In the genomic region with DNA sequence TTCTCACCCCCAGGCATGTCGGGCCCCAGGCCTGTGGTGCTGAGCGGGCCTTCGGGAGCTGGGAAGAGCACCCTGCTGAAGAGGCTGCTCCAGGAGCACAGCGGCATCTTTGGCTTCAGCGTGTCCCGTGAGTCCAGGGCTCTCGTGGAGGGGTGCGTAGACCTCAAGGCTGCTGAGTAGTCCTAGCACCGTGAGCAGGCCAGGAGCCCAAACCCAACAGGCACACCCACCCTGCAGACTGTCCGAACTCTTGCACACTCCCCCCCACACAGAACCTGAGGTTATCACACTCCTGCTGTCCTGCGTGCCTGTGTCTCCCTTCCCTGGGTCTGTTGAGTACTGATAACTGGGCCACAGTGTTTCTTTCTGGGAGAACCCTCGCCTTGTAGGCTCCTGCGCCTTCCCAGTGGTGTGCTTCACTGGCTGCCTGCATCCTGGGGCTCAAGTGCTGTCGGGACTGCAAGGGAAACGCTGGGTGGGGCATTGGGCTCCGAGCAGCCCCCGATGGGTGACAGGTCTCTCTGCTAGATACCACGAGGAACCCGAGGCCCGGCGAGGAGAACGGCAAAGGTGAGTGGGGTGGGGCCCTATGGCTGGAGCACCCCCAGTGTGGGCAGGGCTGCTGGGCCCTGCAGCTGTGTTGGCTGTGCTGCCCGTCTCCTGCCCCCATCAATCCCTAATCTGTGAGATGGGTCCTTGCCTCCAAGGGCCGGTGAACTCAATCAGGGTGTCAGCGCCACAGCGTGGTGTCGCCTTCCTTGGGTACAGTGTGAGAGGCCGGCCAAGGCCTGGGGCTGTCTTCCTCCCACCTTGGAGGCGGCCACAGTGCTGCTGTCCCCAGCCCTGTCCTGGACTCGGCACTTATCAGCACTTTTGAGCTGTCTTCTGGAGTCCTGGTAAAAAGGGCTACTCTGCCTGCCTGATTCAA, we compare ENCODE assay signal across 27 cellular contexts. TPM values are rescaled to one million over a fixed set of nuclear protein-coding genes. Genes with fewer than 3 reads are reported as not detected.
DNase-seq lines count a peak whose midpoint lies in the region; TF ChIP-seq lines count a peak whose summit lies in the region.
"Had no signal": no experiment of that assay in that cellular context is flagged by ENCODE, and none has a peak within 500 bp of the region (broad histone marks: within the 10 kb centered on the region; RNA-seq: fewer than 3 reads in every experiment).

No MANE protein-coding gene starts in this region.

- H3K4me1 ChIP-seq in tibial nerve (peaks cover 0 to 89% (median 58%) of the 10 kb centered on the region in 4 donors), tibial artery (peaks cover 0 to 70% (median 54%) of the 10 kb centered on the region in 4 donors)

- peak overlapping the region in 3 of 4 donors; percentile 14 to 96 (median 43) for H3K27ac ChIP-seq in tibial nerve
- no peak overlapping the region for H3K27ac ChIP-seq in tibial artery
- no peak overlapping the region for H3K27ac ChIP-seq in coronary artery
- H3K27ac ChIP-seq: A549 had no signal

- no peak overlapping the region for H3K4me3 Mint-ChIP-seq in activated naive CD4-positive, alpha-beta T cell treated with anti-CD3 and anti-CD28 coated beads for 36 hours
- H3K4me3 Mint-ChIP-seq in activated CD4-positive, alpha-beta memory T cell treated with anti-CD3 and anti-CD28 coated beads for 36 hours = no peak overlapping the region
- H3K4me3 Mint-ChIP-seq: activated CD4-positive, alpha-beta memory T cell treated with anti-CD3 and anti-CD28 coated beads, Interleukin-2, amount 10 ng/mL, durations not matched to agents 7 days and 5 days; dendritic cell treated with granulocyte-macrophage colony-stimulating factor and Interleukin-4, amounts not matched to agents 40 ng/mL and 50 ng/mL, for 4 days; nephron progenitor cell; stimulated activated naive CD8-positive, alpha-beta T cell treated with anti-CD3 and anti-CD28 coated beads, Interleukin-15, Interleukin-2, amounts not matched to agents 100 ng/mL and 50 ng/mL, for 24 hours; type B pancreatic cell had no signal

- peak; percentile 28 for TF ChIP-seq POLR2A in erythroblast (IDR thresholded peaks at IDR 0.05; ENCODE audit: low read length)
- TF ChIP-seq POLR2A in tibial nerve (IDR thresholded peaks at IDR 0.05) = no peak

- CTCF ChIA-PET in activated naive CD4-positive, alpha-beta T cell treated with anti-CD3 and anti-CD28 coated beads for 36 hours (lab: Charles Lee) = no interaction called here
- CTCF ChIA-PET in activated CD4-positive, alpha-beta memory T cell treated with anti-CD3 and anti-CD28 coated beads for 36 hours (lab: Charles Lee) = no interaction called here

- no peaks in the 10 kb centered on the region for H3K9me3 Mint-ChIP-seq in activated naive CD4-positive, alpha-beta T cell treated with anti-CD3 and anti-CD28 coated beads for 36 hours
- no peaks in the 10 kb centered on the region for H3K9me3 Mint-ChIP-seq in activated CD4-positive, alpha-beta memory T cell treated with anti-CD3 and anti-CD28 coated beads for 36 hours
- H3K9me3 Mint-ChIP-seq: activated CD4-positive, alpha-beta memory T cell treated with anti-CD3 and anti-CD28 coated beads, Interleukin-2, amount 10 ng/mL, durations not matched to agents 7 days and 5 days; dendritic cell treated with granulocyte-macrophage colony-stimulating factor and Interleukin-4, amounts not matched to agents 40 ng/mL and 50 ng/mL, for 4 days; nephron progenitor cell; stimulated activated naive CD8-positive, alpha-beta T cell treated with anti-CD3 and anti-CD28 coated beads, Interleukin-15, Interleukin-2, amounts not matched to agents 100 ng/mL and 50 ng/mL, for 24 hours; type B pancreatic cell had no signal

- POLR2A ChIA-PET in activated CD4-positive, alpha-beta memory T cell treated with anti-CD3 and anti-CD28 coated beads for 36 hours (lab: Charles Lee) = no interaction called here

- WGBS in tibial nerve, 2 donors = 86 to 92% methylated on average over 30 of the region's 30 CpGs

- H3K4me3 ChIP-seq in tibial nerve = no peak overlapping the region
- no peak overlapping the region for H3K4me3 ChIP-seq in tibial artery
- H3K4me3 ChIP-seq in coronary artery = no peak overlapping the region
- H3K4me3 ChIP-seq: A549, gastroesophageal sphincter had no signal

- H3K36me3 ChIP-seq in tibial nerve (peaks cover 0 to 39% (median 7%) of the 10 kb centered on the region in 3 donors), tibial artery (peaks cover 22 to 49% (median 37%) of the 10 kb centered on the region in 3 donors)

- H3K27me3 ChIP-seq in tibial nerve = no peaks in the 10 kb centered on the region
- no peaks in the 10 kb centered on the region for H3K27me3 ChIP-seq in tibial artery
- H3K27me3 ChIP-seq: gastroesophageal sphincter had no signal

- intact Hi-C loops in activated naive CD4-positive, alpha-beta T cell treated with anti-CD3 and anti-CD28 coated beads for 36 hours (cut with micrococcal nuclease) = no loop called here
- intact Hi-C loops in tibial artery (cut with DNase I; ENCODE audit: low total_unique reads) = no loop called here
- intact Hi-C loops in activated CD4-positive, alpha-beta memory T cell treated with anti-CD3 and anti-CD28 coated beads for 36 hours (cut with micrococcal nuclease) = no loop called here

- H3K4me1 Mint-ChIP-seq in activated naive CD4-positive, alpha-beta T cell treated with anti-CD3 and anti-CD28 coated beads for 36 hours (ENCODE audit: low read depth) = peaks cover 25% of the 10 kb centered on the region
- H3K4me1 Mint-ChIP-seq in activated CD4-positive, alpha-beta memory T cell treated with anti-CD3 and anti-CD28 coated beads for 36 hours (ENCODE audit: low read depth) = peaks cover 27% of the 10 kb centered on the region

- DNase-seq in activated naive CD4-positive, alpha-beta T cell treated with anti-CD3 and anti-CD28 coated beads for 36 hours = peak; percentile 3
- no peak for DNase-seq in activated naive CD4-positive, alpha-beta T cell (lab: John Stamatoyannopoulos, UW)
- DNase-seq in HuH-7 (ENCODE audit: low spot score) (peak; percentile 7), erythroblast (lab: John Stamatoyannopoulos, UW) (peak; percentile 87 to 91), tibial nerve (ENCODE audit: low spot score in 2 of 2) (no peak), tibial artery (no peak), coronary artery (ENCODE audit: low spot score) (no peak)
- no peak for DNase-seq in activated CD4-positive, alpha-beta memory T cell treated with anti-CD3 and anti-CD28 coated beads for 36 hours
- DNase-seq: activated CD4-positive, alpha-beta memory T cell treated with anti-CD3 and anti-CD28 coated beads, Interleukin-2, amount 10 ng/mL, durations not matched to agents 7 days and 5 days; activated T-cell treated with anti-CD3 and anti-CD28 coated beads for 4 hours; amygdala; C1 segment of cervical spinal cord; left ventricle myocardium superior; midbrain; MM.1S; NCI-H1417 treated with DMSO at 0.1 percent for 48 hours; NCI-H446 treated with DMSO at 0.1 percent for 48 hours; nephron progenitor cell; Right ventricle myocardium superior; stimulated activated CD4-positive, alpha-beta T cell treated with anti-CD3 and anti-CD28 coated beads, Interleukin-15, amount 100 ng/mL, for 24 hours; SW 1271; T1000 had no signal

- TF ChIP-seq CTCF in tibial nerve (IDR thresholded peaks at IDR 0.05) = no peak
- TF ChIP-seq CTCF in tibial artery (IDR thresholded peaks at IDR 0.05) = no peak
- no peak for TF ChIP-seq CTCF in coronary artery (IDR thresholded peaks at IDR 0.05)

- no peaks in the 10 kb centered on the region for H3K27me3 Mint-ChIP-seq in activated naive CD4-positive, alpha-beta T cell treated with anti-CD3 and anti-CD28 coated beads for 36 hours (ENCODE audit: low read depth)
- H3K27me3 Mint-ChIP-seq in activated CD4-positive, alpha-beta memory T cell treated with anti-CD3 and anti-CD28 coated beads for 36 hours = no peaks in the 10 kb centered on the region
- H3K27me3 Mint-ChIP-seq: activated CD4-positive, alpha-beta memory T cell treated with anti-CD3 and anti-CD28 coated beads, Interleukin-2, amount 10 ng/mL, durations not matched to agents 7 days and 5 days; dendritic cell treated with granulocyte-macrophage colony-stimulating factor and Interleukin-4, amounts not matched to agents 40 ng/mL and 50 ng/mL, for 4 days; stimulated activated naive CD8-positive, alpha-beta T cell treated with anti-CD3 and anti-CD28 coated beads, Interleukin-15, Interleukin-2, amounts not matched to agents 100 ng/mL and 50 ng/mL, for 24 hours; type B pancreatic cell had no signal

- no peak for TF ChIP-seq EP300 in tibial nerve (IDR thresholded peaks at IDR 0.05)

- no peak overlapping the region for H3K27ac Mint-ChIP-seq in activated naive CD4-positive, alpha-beta T cell treated with anti-CD3 and anti-CD28 coated beads for 36 hours
- no peak overlapping the region for H3K27ac Mint-ChIP-seq in activated CD4-positive, alpha-beta memory T cell treated with anti-CD3 and anti-CD28 coated beads for 36 hours
- H3K27ac Mint-ChIP-seq: activated CD4-positive, alpha-beta memory T cell treated with anti-CD3 and anti-CD28 coated beads, Interleukin-2, amount 10 ng/mL, durations not matched to agents 7 days and 5 days; dendritic cell treated with granulocyte-macrophage colony-stimulating factor and Interleukin-4, amounts not matched to agents 40 ng/mL and 50 ng/mL, for 4 days; nephron progenitor cell; stimulated activated naive CD8-positive, alpha-beta T cell treated with anti-CD3 and anti-CD28 coated beads, Interleukin-15, Interleukin-2, amounts not matched to agents 100 ng/mL and 50 ng/mL, for 24 hours had no signal

- H3K9me3 ChIP-seq in tibial nerve = no peaks in the 10 kb centered on the region
- H3K9me3 ChIP-seq in tibial artery = no peaks in the 10 kb centered on the region
- H3K9me3 ChIP-seq: A549, gastroesophageal sphincter had no signal

- peaks cover 3% of the 10 kb centered on the region for H3K36me3 Mint-ChIP-seq in activated naive CD4-positive, alpha-beta T cell treated with anti-CD3 and anti-CD28 coated beads for 36 hours (ENCODE audit: low read depth)
- peaks cover 11% of the 10 kb centered on the region for H3K36me3 Mint-ChIP-seq in activated CD4-positive, alpha-beta memory T cell treated with anti-CD3 and anti-CD28 coated beads for 36 hours
- H3K36me3 Mint-ChIP-seq: type B pancreatic cell had no signal

RNA-seq across cellular contexts. Expression of a gene that starts 4.0 kb away (rescaled TPM):
- under 1 TPM; 0.17 to 0.25 TPM for total RNA-seq in activated naive CD4-positive, alpha-beta T cell treated with anti-CD3 and anti-CD28 coated beads for 36 hours
- total RNA-seq in tibial nerve = 10 to 100 TPM in 2 of 4 donors, 1 to 10 TPM in 2; 6.9 to 15.1 (median 9.9) TPM
- total RNA-seq in activated CD4-positive, alpha-beta memory T cell treated with anti-CD3 and anti-CD28 coated beads for 36 hours = under 1 TPM; 0.41 to 0.57 TPM

RNA-seq across cellular contexts. Expression of a gene that starts 5.7 kb away (rescaled TPM):
- 100 to 1,000 TPM; 206 TPM for total RNA-seq in activated naive CD4-positive, alpha-beta T cell treated with anti-CD3 and anti-CD28 coated beads for 36 hours
- total RNA-seq in tibial nerve = 100 to 1,000 TPM; 501 to 540 (median 510) TPM
- 100 to 1,000 TPM; 229 to 239 TPM for total RNA-seq in activated CD4-positive, alpha-beta memory T cell treated with anti-CD3 and anti-CD28 coated beads for 36 hours

RNA-seq across cellular contexts. Expression of a gene that starts 19.8 kb away (rescaled TPM):
- 1 to 10 TPM; 4.9 to 5.5 TPM for total RNA-seq in activated naive CD4-positive, alpha-beta T cell treated with anti-CD3 and anti-CD28 coated beads for 36 hours
- total RNA-seq in tibial nerve = 10 to 100 TPM in 1 of 4 donors, 1 to 10 TPM in 3; 5.5 to 17.8 (median 9.2) TPM
- 1 to 10 TPM; 3.8 to 4.8 TPM for total RNA-seq in activated CD4-positive, alpha-beta memory T cell treated with anti-CD3 and anti-CD28 coated beads for 36 hours

RNA-seq across cellular contexts. Expression of a gene that starts 36.7 kb away (rescaled TPM):
- total RNA-seq in activated naive CD4-positive, alpha-beta T cell treated with anti-CD3 and anti-CD28 coated beads for 36 hours = 10 to 100 TPM; 45.5 TPM
- 10 to 100 TPM; 68.7 to 83.7 (median 80.0) TPM for total RNA-seq in tibial nerve
- 10 to 100 TPM; 51.1 to 52.7 TPM for total RNA-seq in activated CD4-positive, alpha-beta memory T cell treated with anti-CD3 and anti-CD28 coated beads for 36 hours

RNA-seq across cellular contexts. Expression of a gene that starts 42.6 kb away (rescaled TPM):
- 10 to 100 TPM; 14.5 to 16.2 TPM for total RNA-seq in activated naive CD4-positive, alpha-beta T cell treated with anti-CD3 and anti-CD28 coated beads for 36 hours
- total RNA-seq in tibial nerve = 10 to 100 TPM; 26.4 to 38.5 (median 27.1) TPM
- total RNA-seq in activated CD4-positive, alpha-beta memory T cell treated with anti-CD3 and anti-CD28 coated beads for 36 hours = 10 to 100 TPM; 21.9 to 22.1 TPM

Comparison
In these comparisons a context has a peak if more than half of its experiments do, and no peak if none do; other contexts are left out.
1. DNase-seq: peak in activated naive CD4-positive, alpha-beta T cell treated with anti-CD3 and anti-CD28 coated beads for 36 hours (single experiment), HuH-7 (single experiment) and erythroblast (2 of 2); none in activated naive CD4-positive, alpha-beta T cell (0 of 4), tibial nerve (0 of 2), tibial artery (0 of 2), activated CD4-positive, alpha-beta memory T cell treated with anti-CD3 and anti-CD28 coated beads for 36 hours (single experiment) and coronary artery (single experiment).
2. H3K27ac ChIP-seq: peak in tibial nerve (3 of 4); none in tibial artery (0 of 2) and coronary artery (0 of 2).
3. RNA of a gene that starts 4.0 kb away (total RNA-seq): 6.9 to 15.1 TPM in tibial nerve; 0.41 to 0.57 TPM in activated CD4-positive, alpha-beta memory T cell treated with anti-CD3 and anti-CD28 coated beads for 36 hours and 0.17 to 0.25 TPM in activated naive CD4-positive, alpha-beta T cell treated with anti-CD3 and anti-CD28 coated beads for 36 hours; every median in the first group is over 4 times any median in the second.